In the genomic region with DNA sequence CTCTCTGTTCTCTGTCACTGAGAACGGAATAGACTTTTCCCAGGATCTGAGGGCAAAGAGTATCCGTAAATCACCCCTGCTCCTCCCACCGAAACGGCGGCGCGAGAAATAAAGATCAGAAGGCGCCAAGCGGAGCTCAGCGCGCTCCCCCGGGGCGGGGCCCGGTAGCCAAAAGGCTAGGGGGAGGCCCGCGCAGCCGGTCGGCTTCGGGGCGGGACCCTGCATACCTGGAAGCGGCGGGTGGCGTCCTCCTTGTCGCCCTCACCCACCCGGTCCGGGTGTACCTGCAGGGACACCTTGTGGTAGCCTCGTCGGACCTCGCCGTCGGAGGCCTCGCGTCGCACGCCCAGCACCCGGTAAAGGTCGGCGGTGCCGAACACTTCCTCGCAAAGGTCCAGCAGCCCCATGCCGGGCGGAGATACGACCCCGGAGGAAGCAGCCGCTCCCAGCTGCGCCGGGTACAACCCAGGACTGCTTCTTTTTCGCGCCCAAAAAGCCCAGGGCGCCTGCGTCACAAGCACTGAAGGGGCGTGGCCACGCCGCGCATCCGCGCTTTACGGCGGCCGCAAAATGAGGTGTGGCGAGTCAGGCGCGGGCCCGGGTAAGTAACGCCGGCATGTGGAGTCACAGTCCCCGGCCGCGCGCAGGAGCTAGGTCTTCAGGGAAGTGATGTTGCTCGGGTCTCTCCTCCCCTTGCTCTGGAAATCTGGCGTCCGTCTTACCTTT, we compare ENCODE assay signal across 8 cellular contexts. TPM values are rescaled to one million over a fixed set of nuclear protein-coding genes. Genes with fewer than 3 reads are reported as not detected.
DNase-seq lines count a peak whose midpoint lies in the region; ATAC-seq and TF ChIP-seq lines count a peak whose summit lies in the region.

A gene with protein sequence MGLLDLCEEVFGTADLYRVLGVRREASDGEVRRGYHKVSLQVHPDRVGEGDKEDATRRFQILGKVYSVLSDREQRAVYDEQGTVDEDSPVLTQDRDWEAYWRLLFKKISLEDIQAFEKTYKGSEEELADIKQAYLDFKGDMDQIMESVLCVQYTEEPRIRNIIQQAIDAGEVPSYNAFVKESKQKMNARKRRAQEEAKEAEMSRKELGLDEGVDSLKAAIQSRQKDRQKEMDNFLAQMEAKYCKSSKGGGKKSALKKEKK (minus strand): TSS at position 473 of the 726 bp plus-strand sequence. CDS start 66 bp downstream, at position 407.

- H3K4me1 Mint-ChIP-seq in WTC11 = peaks cover 40% of the 10 kb centered on the region

- no peak for TF ChIP-seq CTCF in WTC11 (IDR thresholded peaks at IDR 0.05)
- TF ChIP-seq CTCF in cardiac fibroblast (IDR thresholded peaks at IDR 0.05; ENCODE audit: low read depth, low read length) = no peak

- POLR2A ChIA-PET in WTC11 (lab: Charles Lee) = interaction anchor here (0.6 to 1.5 kb wide), 12 partner anchors 9 to 525 kb away, joined by 3 to 7 read pairs (median 3); a partner anchor contains a TSS

- peak within 1 kb of the TSS; percentile 94 for H3K4me3 Mint-ChIP-seq in WTC11

- H3K4me3 ChIP-seq in cardiac fibroblast (replicated peaks in 1 of 2; ENCODE audit: low read depth in 2 of 2, low read length in 2 of 2) = peak within 1 kb of the TSS; percentile 75 to 93

- CTCF ChIA-PET in WTC11 (lab: Charles Lee) = interaction anchor here (1.0 to 1.5 kb wide), 5 partner anchors 13 to 151 kb away, joined by 4 to 5 read pairs (median 5); a partner anchor contains a TSS

- no peaks in the 10 kb centered on the region for H3K9me3 Mint-ChIP-seq in WTC11

- ATAC-seq in GM18907 (IDR thresholded peaks at IDR 0.05; ENCODE audit: unreplicated experiment) (peak; percentile 83), HG03159 (IDR thresholded peaks at IDR 0.05; ENCODE audit: unreplicated experiment) (peak; percentile 81), WTC11 (peak; percentile 88)

- peak within 1 kb of the TSS; percentile 100 for H3K27ac Mint-ChIP-seq in WTC11

- peaks cover 69% of the 10 kb centered on the region for H3K36me3 Mint-ChIP-seq in WTC11

- no peaks in the 10 kb centered on the region for H3K27me3 Mint-ChIP-seq in WTC11 (ENCODE audit: low read depth)

- DNase-seq in AG08395 (ENCODE audit: low spot score) (peak; percentile 94), NCI-H2227 (lab: John Stamatoyannopoulos, UW; ENCODE audit: unreplicated experiment) (peak; percentile 96), WTC11 (ENCODE audit: low spot score) (peak; percentile 98), cardiac fibroblast (ENCODE audit: low read depth in 2 of 2) (peak; percentile 95 to 96), inferior parietal cortex (ENCODE audit: extremely low spot score) (peak; percentile 96)
- DNase-seq in stimulated activated CD4-positive, alpha-beta T cell treated with anti-CD3 and anti-CD28 coated beads, Interleukin-12 subunit alpha, Interleukin-12 subunit beta, amount 100 ng/mL, for 24 hours (ENCODE audit: low read depth in 2 of 2) = peak; percentile 96

TF ChIP-seq in WTC11, 78 proteins besides CTCF, POLR2A, EP300 and RAD21 (continues in another document):
- peak; percentile 81 for TF ChIP-seq GABPB1 (CRISPR knock-in tag; IDR thresholded peaks at IDR 0.05)
- TF ChIP-seq, protein P1, sequence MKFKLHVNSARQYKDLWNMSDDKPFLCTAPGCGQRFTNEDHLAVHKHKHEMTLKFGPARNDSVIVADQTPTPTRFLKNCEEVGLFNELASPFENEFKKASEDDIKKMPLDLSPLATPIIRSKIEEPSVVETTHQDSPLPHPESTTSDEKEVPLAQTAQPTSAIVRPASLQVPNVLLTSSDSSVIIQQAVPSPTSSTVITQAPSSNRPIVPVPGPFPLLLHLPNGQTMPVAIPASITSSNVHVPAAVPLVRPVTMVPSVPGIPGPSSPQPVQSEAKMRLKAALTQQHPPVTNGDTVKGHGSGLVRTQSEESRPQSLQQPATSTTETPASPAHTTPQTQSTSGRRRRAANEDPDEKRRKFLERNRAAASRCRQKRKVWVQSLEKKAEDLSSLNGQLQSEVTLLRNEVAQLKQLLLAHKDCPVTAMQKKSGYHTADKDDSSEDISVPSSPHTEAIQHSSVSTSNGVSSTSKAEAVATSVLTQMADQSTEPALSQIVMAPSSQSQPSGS (CRISPR knock-in tag; IDR thresholded peaks at IDR 0.05; ENCODE audit: borderline replicate concordance, low read depth) = no peak
- peak; percentile 91 for TF ChIP-seq FOXK1 (CRISPR knock-in tag; IDR thresholded peaks at IDR 0.05)
- peak; percentile 46 for TF ChIP-seq CREB1 (CRISPR knock-in tag; IDR thresholded peaks at IDR 0.05)
- peak; percentile 65 for TF ChIP-seq ZNF232 (CRISPR knock-in tag; IDR thresholded peaks at IDR 0.05)
- TF ChIP-seq, protein P2, sequence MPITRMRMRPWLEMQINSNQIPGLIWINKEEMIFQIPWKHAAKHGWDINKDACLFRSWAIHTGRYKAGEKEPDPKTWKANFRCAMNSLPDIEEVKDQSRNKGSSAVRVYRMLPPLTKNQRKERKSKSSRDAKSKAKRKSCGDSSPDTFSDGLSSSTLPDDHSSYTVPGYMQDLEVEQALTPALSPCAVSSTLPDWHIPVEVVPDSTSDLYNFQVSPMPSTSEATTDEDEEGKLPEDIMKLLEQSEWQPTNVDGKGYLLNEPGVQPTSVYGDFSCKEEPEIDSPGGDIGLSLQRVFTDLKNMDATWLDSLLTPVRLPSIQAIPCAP (CRISPR knock-in tag; IDR thresholded peaks at IDR 0.05) = peak; percentile 86; the same call in 1 of the 2 replicates
- TF ChIP-seq, protein P3, sequence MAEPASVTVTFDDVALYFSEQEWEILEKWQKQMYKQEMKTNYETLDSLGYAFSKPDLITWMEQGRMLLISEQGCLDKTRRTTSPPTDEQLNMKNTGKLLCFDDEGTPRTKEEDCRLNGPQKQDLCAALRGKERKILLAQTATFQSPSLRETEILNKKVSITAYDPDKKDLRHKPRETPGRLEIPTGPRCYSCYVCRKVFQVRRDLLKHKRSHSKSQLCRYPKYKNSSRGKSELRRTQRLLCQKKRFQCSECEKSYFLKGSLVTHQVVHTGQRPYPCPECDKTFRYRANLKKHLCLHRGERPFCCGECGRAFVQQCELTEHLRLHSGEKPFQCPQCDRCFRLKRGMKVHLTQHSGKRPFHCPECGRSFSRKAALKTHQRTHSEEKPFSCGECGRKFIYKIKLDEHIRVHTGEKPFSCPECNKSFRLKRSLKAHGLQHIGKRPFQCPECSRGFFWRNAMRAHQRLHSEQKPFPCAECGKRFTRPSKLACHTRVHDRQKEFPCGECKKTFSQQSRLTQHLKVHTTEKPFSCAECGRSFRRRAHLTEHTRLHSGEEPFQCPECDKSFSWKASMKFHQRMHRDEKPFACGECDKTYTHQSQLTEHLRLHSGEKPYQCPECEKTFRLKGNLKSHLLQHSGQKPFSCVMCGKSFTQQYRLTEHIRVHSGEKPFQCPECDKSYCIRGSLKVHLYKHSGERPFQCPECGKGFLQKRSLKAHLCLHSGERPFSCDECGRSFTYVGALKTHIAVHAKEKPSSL (CRISPR knock-in tag; conservative IDR thresholded peaks at IDR 0.05) = peak; percentile 69; the same call in 1 of the 2 replicates
- no peak for TF ChIP-seq ZNF219 (CRISPR knock-in tag; IDR thresholded peaks at IDR 0.05; ENCODE audit: borderline replicate concordance)
- TF ChIP-seq HMGA2 (CRISPR knock-in tag; IDR thresholded peaks at IDR 0.05) = no peak
- TF ChIP-seq, protein P4, sequence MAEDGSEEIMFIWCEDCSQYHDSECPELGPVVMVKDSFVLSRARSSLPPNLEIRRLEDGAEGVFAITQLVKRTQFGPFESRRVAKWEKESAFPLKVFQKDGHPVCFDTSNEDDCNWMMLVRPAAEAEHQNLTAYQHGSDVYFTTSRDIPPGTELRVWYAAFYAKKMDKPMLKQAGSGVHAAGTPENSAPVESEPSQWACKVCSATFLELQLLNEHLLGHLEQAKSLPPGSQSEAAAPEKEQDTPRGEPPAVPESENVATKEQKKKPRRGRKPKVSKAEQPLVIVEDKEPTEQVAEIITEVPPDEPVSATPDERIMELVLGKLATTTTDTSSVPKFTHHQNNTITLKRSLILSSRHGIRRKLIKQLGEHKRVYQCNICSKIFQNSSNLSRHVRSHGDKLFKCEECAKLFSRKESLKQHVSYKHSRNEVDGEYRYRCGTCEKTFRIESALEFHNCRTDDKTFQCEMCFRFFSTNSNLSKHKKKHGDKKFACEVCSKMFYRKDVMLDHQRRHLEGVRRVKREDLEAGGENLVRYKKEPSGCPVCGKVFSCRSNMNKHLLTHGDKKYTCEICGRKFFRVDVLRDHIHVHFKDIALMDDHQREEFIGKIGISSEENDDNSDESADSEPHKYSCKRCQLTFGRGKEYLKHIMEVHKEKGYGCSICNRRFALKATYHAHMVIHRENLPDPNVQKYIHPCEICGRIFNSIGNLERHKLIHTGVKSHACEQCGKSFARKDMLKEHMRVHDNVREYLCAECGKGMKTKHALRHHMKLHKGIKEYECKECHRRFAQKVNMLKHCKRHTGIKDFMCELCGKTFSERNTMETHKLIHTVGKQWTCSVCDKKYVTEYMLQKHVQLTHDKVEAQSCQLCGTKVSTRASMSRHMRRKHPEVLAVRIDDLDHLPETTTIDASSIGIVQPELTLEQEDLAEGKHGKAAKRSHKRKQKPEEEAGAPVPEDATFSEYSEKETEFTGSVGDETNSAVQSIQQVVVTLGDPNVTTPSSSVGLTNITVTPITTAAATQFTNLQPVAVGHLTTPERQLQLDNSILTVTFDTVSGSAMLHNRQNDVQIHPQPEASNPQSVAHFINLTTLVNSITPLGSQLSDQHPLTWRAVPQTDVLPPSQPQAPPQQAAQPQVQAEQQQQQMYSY (CRISPR knock-in tag; IDR thresholded peaks at IDR 0.05) = no peak
- peak; percentile 88; the same call in 1 of the 2 replicates for TF ChIP-seq ZNF671 (CRISPR knock-in tag; IDR thresholded peaks at IDR 0.05)
- TF ChIP-seq, protein P5, sequence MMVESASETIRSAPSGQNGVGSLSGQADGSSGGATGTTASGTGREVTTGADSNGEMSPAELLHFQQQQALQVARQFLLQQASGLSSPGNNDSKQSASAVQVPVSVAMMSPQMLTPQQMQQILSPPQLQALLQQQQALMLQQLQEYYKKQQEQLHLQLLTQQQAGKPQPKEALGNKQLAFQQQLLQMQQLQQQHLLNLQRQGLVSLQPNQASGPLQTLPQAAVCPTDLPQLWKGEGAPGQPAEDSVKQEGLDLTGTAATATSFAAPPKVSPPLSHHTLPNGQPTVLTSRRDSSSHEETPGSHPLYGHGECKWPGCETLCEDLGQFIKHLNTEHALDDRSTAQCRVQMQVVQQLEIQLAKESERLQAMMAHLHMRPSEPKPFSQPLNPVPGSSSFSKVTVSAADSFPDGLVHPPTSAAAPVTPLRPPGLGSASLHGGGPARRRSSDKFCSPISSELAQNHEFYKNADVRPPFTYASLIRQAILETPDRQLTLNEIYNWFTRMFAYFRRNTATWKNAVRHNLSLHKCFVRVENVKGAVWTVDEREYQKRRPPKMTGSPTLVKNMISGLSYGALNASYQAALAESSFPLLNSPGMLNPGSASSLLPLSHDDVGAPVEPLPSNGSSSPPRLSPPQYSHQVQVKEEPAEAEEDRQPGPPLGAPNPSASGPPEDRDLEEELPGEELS (CRISPR knock-in tag; IDR thresholded peaks at IDR 0.05) = 0 out of 2 replicates have a peak, but pooled peaks have one; percentile 63
- TF ChIP-seq ZNF263 (CRISPR knock-in tag; IDR thresholded peaks at IDR 0.05; ENCODE audit: low read depth) = peak; percentile 6; the same call in 1 of the 2 replicates

RNA-seq across cellular contexts. Expression of the gene that starts here (rescaled TPM):
- total RNA-seq in WTC11 (2021) = 30.3 to 32.4 TPM (median 30.8 TPM) in 3 replicates

Comparison
In these comparisons a context has a peak if more than half of its experiments do, and no peak if none do; other contexts are left out.
1. Peak in every context shown above with its lines: DNase-seq, ATAC-seq and H3K4me3 ChIP-seq.